Comparison of ENCODE assay signal across 9 cellular contexts in genomic region chrX:134144231-134144630, GRCh38.
DNase-seq lines count a peak whose midpoint lies in the region; ATAC-seq, FAIRE-seq and TF ChIP-seq lines count a peak whose summit lies in the region.
"Had no signal": no experiment of that assay in that cellular context is flagged by ENCODE, and none has a peak within 500 bp of the region (broad histone marks: within the 10 kb centered on the region; RNA-seq: fewer than 3 reads in every experiment).

No MANE protein-coding gene starts in this region.

- H3K9me3 ChIP-seq in K562 (replicated peaks; ENCODE audit: control insufficient read depth, insufficient read depth, low read depth, low read length) (no peaks in the 10 kb centered on the region), small intestine (ENCODE audit: control insufficient read depth, low read depth) (no peaks in the 10 kb centered on the region), tibial artery (no peaks in the 10 kb centered on the region), Peyer's patch (no peaks in the 10 kb centered on the region)

- CTCF ChIA-PET in K562 (lab: Yijun Ruan, JAX; ENCODE audit: low intra/inter-chr PET ratio), result no interaction called here

- no peak overlapping the region for H3K4me2 ChIP-seq in K562 (ENCODE audit: insufficient read depth, low read length)

- no peaks in the 10 kb centered on the region for H3K36me3 ChIP-seq in K562 (ENCODE audit: control insufficient read depth, insufficient read depth, low read length)
- no peaks in the 10 kb centered on the region for H3K36me3 ChIP-seq in small intestine (ENCODE audit: control insufficient read depth in 2 of 2, insufficient read depth in 2 of 2, low read length in 2 of 2)
- no peaks in the 10 kb centered on the region for H3K36me3 ChIP-seq in tibial artery
- no peaks in the 10 kb centered on the region for H3K36me3 ChIP-seq in Peyer's patch

- POLR2A ChIA-PET in K562 (lab: Yijun Ruan, JAX), result interaction anchor here (0.6 kb wide), 1 partner anchor 12 kb away, joined by 3 read pairs; no protein-coding TSS in a partner anchor

- H3K4me3 ChIP-seq in K562 (no peak overlapping the region), small intestine (ENCODE audit: low read depth in 1 of 2, low read length in 2 of 2) (no peak overlapping the region), tibial artery (no peak overlapping the region), Peyer's patch (no peak overlapping the region)
- H3K4me3 ChIP-seq: SK-N-MC had no signal

- H3K79me2 ChIP-seq in K562 (ENCODE audit: control insufficient read depth, insufficient read depth, low read length), result no peaks in the 10 kb centered on the region

- peak in 1 of 2 experiments; percentile 46; a peak in 2 of 4 replicates for TF ChIP-seq RAD21 in K562 (CRISPR knock-in tag; conservative IDR thresholded peaks at IDR 0.05 in 1 of 2, IDR thresholded peaks at IDR 0.05 in 1 of 2)

- no peak for TF ChIP-seq EP300 in K562 (IDR thresholded peaks at IDR 0.05; ENCODE audit: low read length)

- whole genome bisulfite sequencing in K562 (ENCODE audit: insufficient coverage, low coverage, missing lambda C conversion rate), result 7% methylated on average over 1 of the region's 1 CpG
- WGBS in small intestine, 3 donors, result 7 to 19% (median 12%) methylated on average over 1 of the region's 1 CpG

- H3K27ac ChIP-seq in K562 (ENCODE audit: extremely low read depth, low read depth, low read length), result no peak overlapping the region
- H3K27ac ChIP-seq in small intestine (ENCODE audit: low read depth in 1 of 2, low read length in 1 of 2), result no peak overlapping the region
- no peak overlapping the region for H3K27ac ChIP-seq in tibial artery
- no peak overlapping the region for H3K27ac ChIP-seq in Peyer's patch
- H3K27ac ChIP-seq: SK-N-MC had no signal

- TF ChIP-seq CTCF in K562 (IDR thresholded peaks at IDR 0.05 in 2 of 3, conservative IDR thresholded peaks at IDR 0.05 in 1 of 3; ENCODE audit: insufficient read depth in 2 of 3, low read depth in 1 of 3, low read length in 3 of 3), result peak; percentile 21 to 47 (median 30); a peak in 3 of 6 replicates
- no peak for TF ChIP-seq CTCF in tibial artery (IDR thresholded peaks at IDR 0.05)
- TF ChIP-seq CTCF in Peyer's patch (IDR thresholded peaks at IDR 0.05), result peak in 2 of 6 experiments; percentile 5 to 27

- H2AFZ ChIP-seq in K562 (ENCODE audit: low read depth, low read length), result no peak overlapping the region

- in situ Hi-C loops in K562 (cut with MboI), result no loop called here

- ATAC-seq in GM19324 (IDR thresholded peaks at IDR 0.05; ENCODE audit: low FRiP score, unreplicated experiment) (peak; percentile 51), K562 (peak; percentile 66; the same call in 2 of the 3 replicates)

- intact Hi-C loops in K562 (cut with micrococcal nuclease), result loop anchor here (2.0 kb wide), 1 partner anchor 351 kb away; no protein-coding TSS in a partner anchor
- intact Hi-C loops in tibial artery (cut with DNase I; ENCODE audit: low total_unique reads), result no loop called here

- BruUV-seq in K562 (replicated peaks; lab: Mats Ljungman, UMichigan), result no TSS peak

- no peaks in the 10 kb centered on the region for H3K9me1 ChIP-seq in K562 (ENCODE audit: control insufficient read depth, insufficient read depth, low read length)

- no peaks in the 10 kb centered on the region for H3K27me3 ChIP-seq in K562 (ENCODE audit: control insufficient read depth in 2 of 2, insufficient read depth in 2 of 2, low read length in 2 of 2)
- H3K27me3 ChIP-seq in small intestine (ENCODE audit: control insufficient read depth in 2 of 2, insufficient read depth in 2 of 2, low read length in 2 of 2), result no peaks in the 10 kb centered on the region
- no peaks in the 10 kb centered on the region for H3K27me3 ChIP-seq in tibial artery
- no peaks in the 10 kb centered on the region for H3K27me3 ChIP-seq in Peyer's patch

- no peaks in the 10 kb centered on the region for H4K20me1 ChIP-seq in K562 (replicated peaks; ENCODE audit: control insufficient read depth, insufficient read depth, low read length)

- no peak overlapping the region for H3K9ac ChIP-seq in K562 (ENCODE audit: insufficient read depth in 1 of 2, low read depth in 2 of 2, low read length in 2 of 2)

- DNase-seq in EH (ENCODE audit: low read depth), result peak; percentile 3
- DNase-seq in HuH-7 (ENCODE audit: low spot score), result peak; percentile 2
- DNase-seq in K562 (ENCODE audit: extremely low read depth in 1 of 4, low spot score in 3 of 4), result peak in 2 of 4 experiments; percentile 4 to 8
- peak; percentile 1 for DNase-seq in small intestine
- DNase-seq in tibial artery, result no peak
- no peak for DNase-seq in hippocampal formation (lab: John Stamatoyannopoulos, UW)
- no peak for DNase-seq in Peyer's patch

- FAIRE-seq in K562 (lab: Jason Lieb, UNC) (no peak), small intestine (lab: Jason Lieb, UNC) (no peak)

- H3K4me1 ChIP-seq in K562 (replicated peaks in 1 of 2; ENCODE audit: control insufficient read depth in 2 of 2, insufficient read depth in 2 of 2, low read length in 2 of 2), result no peaks in the 10 kb centered on the region
- H3K4me1 ChIP-seq in small intestine (ENCODE audit: control insufficient read depth in 2 of 2, insufficient read depth in 1 of 2, low read depth in 1 of 2, low read length in 1 of 2), result no peaks in the 10 kb centered on the region
- H3K4me1 ChIP-seq in tibial artery, result no peaks in the 10 kb centered on the region
- H3K4me1 ChIP-seq in Peyer's patch, result no peaks in the 10 kb centered on the region

- TF ChIP-seq POLR2A in K562 (conservative IDR thresholded peaks at IDR 0.05), result no peak
- no peak for TF ChIP-seq POLR2A in Peyer's patch (IDR thresholded peaks at IDR 0.05)

TF ChIP-seq in K562, 482 proteins besides CTCF, POLR2A, EP300 and RAD21 (continues in another document):
- TF ChIP-seq SUPT5H (IDR thresholded peaks at IDR 0.05), result no peak
- TF ChIP-seq RB1 (IDR thresholded peaks at IDR 0.05; ENCODE audit: low read depth), result no peak
- no peak for TF ChIP-seq ZNF239 (CRISPR knock-in tag; IDR thresholded peaks at IDR 0.05)
- no peak for TF ChIP-seq RBM34 (IDR thresholded peaks at IDR 0.05; ENCODE audit: borderline replicate concordance, insufficient read depth, low read length)

Comparison
In these comparisons a context has a peak if more than half of its experiments do, and no peak if none do; other contexts are left out.
1. DNase-seq: peak in EH (single experiment), HuH-7 (single experiment) and small intestine (single experiment); none in tibial artery (0 of 2), hippocampal formation (0 of 2) and Peyer's patch (0 of 3).
2. CTCF ChIP-seq: peak in K562 (3 of 3); none in tibial artery (0 of 2).